In genomic region chr12:3236345-3237153, GRCh38 we compare ENCODE assay signal across 9 cellular contexts.
DNase-seq lines count a peak whose midpoint lies in the region; ATAC-seq, FAIRE-seq and TF ChIP-seq lines count a peak whose summit lies in the region.
"Had no signal": no experiment of that assay in that cellular context is flagged by ENCODE, and none has a peak within 500 bp of the region (broad histone marks: within the 10 kb centered on the region; RNA-seq: fewer than 3 reads in every experiment).

No MANE protein-coding gene starts in this region.

- no peak for TF ChIP-seq CTCF in GM12878 (IDR thresholded peaks at IDR 0.05 in 2 of 3, conservative IDR thresholded peaks at IDR 0.05 in 1 of 3; ENCODE audit: control insufficient read depth in 2 of 3, extremely low read depth in 1 of 3, insufficient read depth in 1 of 3, low read depth in 3 of 3, low read length in 3 of 3)

- POLR2A ChIA-PET in GM12878 (lab: Charles Lee), result no interaction called here

- SMC1A ChIA-PET in GM12878 (lab: Charles Lee; ENCODE audit: uncharacterized antibody, unreplicated experiment), result no interaction called here

- ATAC-seq in GM12878, result peak; percentile 82
- no peak for ATAC-seq in HG03521 (IDR thresholded peaks at IDR 0.05; ENCODE audit: unreplicated experiment)
- ATAC-seq in GM21515 (IDR thresholded peaks at IDR 0.05; ENCODE audit: unreplicated experiment), result no peak

- TF ChIP-seq POLR2A in GM12878 (IDR thresholded peaks at IDR 0.05; ENCODE audit: low read depth, low read length), result no peak

- in situ Hi-C loops in GM12878 (cut with MboI), result no loop called here

- intact Hi-C loops in GM12878 (cut with micrococcal nuclease; ENCODE audit: unreplicated experiment), result no loop called here
- intact Hi-C loops in posterior vena cava (cut with DNase I), result no loop called here

- H2AFZ ChIP-seq in Karpas-422 (ENCODE audit: low read length) (no peak overlapping the region), GM12878 (ENCODE audit: control insufficient read depth, low read depth, low read length) (no peak overlapping the region)

- H3K4me3 ChIP-seq in Karpas-422 (ENCODE audit: low read length) (no peak overlapping the region), GM12878 (no peak overlapping the region), mesodermal cell (ENCODE audit: extremely low read depth, insufficient read depth, low read length, poor library complexity, severe bottlenecking) (no peak overlapping the region)

- H4K20me1 ChIP-seq in Karpas-422 (ENCODE audit: insufficient read depth, low read depth, low read length), result 0 out of 2 replicates have a peak, but pooled peaks cover 3% of the 10 kb centered on the region
- no peaks in the 10 kb centered on the region for H4K20me1 ChIP-seq in GM12878 (ENCODE audit: control insufficient read depth, insufficient read depth)

- CTCF ChIA-PET in GM12878 (lab: Yijun Ruan, JAX), result no interaction called here

- H3K9ac ChIP-seq in Karpas-422 (ENCODE audit: low read length) (no peak overlapping the region), GM12878 (ENCODE audit: control insufficient read depth, insufficient read depth, low read length) (no peak overlapping the region)

- H3K79me2 ChIP-seq in Karpas-422 (ENCODE audit: low read length) (no peaks in the 10 kb centered on the region), GM12878 (ENCODE audit: control insufficient read depth, insufficient read depth, low read length) (no peaks in the 10 kb centered on the region)

- no peak for TF ChIP-seq EP300 in GM12878 (IDR thresholded peaks at IDR 0.05; ENCODE audit: borderline replicate concordance in 1 of 2, control insufficient read depth in 1 of 2, low read depth in 2 of 2, low read length in 2 of 2)

- H3K27me3 ChIP-seq in Karpas-422 (ENCODE audit: low read length) (no peaks in the 10 kb centered on the region), GM12878 (replicated peaks in 1 of 2; ENCODE audit: control insufficient read depth in 2 of 2, insufficient read depth in 2 of 2, low read length in 1 of 2) (peaks cover 4 to 6% of the 10 kb centered on the region in 2 experiments)

- H3K4me1 ChIP-seq in Karpas-422 (ENCODE audit: low read length) (peaks cover 4% of the 10 kb centered on the region; the same call in 1 of the 2 replicates), GM12878 (ENCODE audit: control insufficient read depth, insufficient read depth, low read length) (no peaks in the 10 kb centered on the region), mesodermal cell (ENCODE audit: control insufficient read depth, insufficient read depth, low read length, poor library complexity, severe bottlenecking) (peaks cover 27% of the 10 kb centered on the region)

- no peak for FAIRE-seq in GM12878 (lab: Jason Lieb, UNC)

- no TSS peak for BruUV-seq in GM12878 (replicated peaks; lab: Mats Ljungman, UMichigan)

- H3K4me2 ChIP-seq in Karpas-422 (ENCODE audit: low read depth, low read length, poor library complexity, severe bottlenecking), result no peak overlapping the region
- no peak overlapping the region for H3K4me2 ChIP-seq in GM12878 (ENCODE audit: control insufficient read depth, insufficient read depth)

- peak; percentile 75 for DNase-seq in ELR (ENCODE audit: low read depth)
- DNase-seq in Karpas-422, result peak; percentile 69
- DNase-seq in GM12878 (ENCODE audit: low read depth, low spot score), result no peak
- no peak for DNase-seq in posterior vena cava (ENCODE audit: low spot score)
- DNase-seq in activated gamma-delta T cell treated with Interleukin-2 at 50 U/mL for 16 hours, result no peak
- DNase-seq: activated CD4-positive, alpha-beta T cell treated with anti-CD3 and anti-CD28 coated beads, Interleukin-2, amount 50 U/mL, for 1 hour had no signal

- no peak overlapping the region for H3K27ac ChIP-seq in Karpas-422 (ENCODE audit: low read length)
- H3K27ac ChIP-seq in GM12878 (ENCODE audit: control insufficient read depth, insufficient read depth), result no peak overlapping the region
- H3K27ac ChIP-seq in mesodermal cell (ENCODE audit: low read depth, low read length, severe bottlenecking), result peak overlapping the region; percentile 97

- WGBS in GM12878 (ENCODE audit: insufficient coverage, insufficient replicate concordance, low lambda C conversion rate, missing lambda C conversion rate), result 25% methylated on average over 15 of the region's 15 CpGs
- 48 to 52% methylated on average over 9 to 15 of the region's 15 CpGs for WGBS in mesodermal cell (ENCODE audit: insufficient coverage in 2 of 2), 2 experiments

- no peaks in the 10 kb centered on the region for H3K9me2 ChIP-seq in Karpas-422 (replicated peaks; ENCODE audit: insufficient read depth, low read length)

- TF ChIP-seq RAD21 in GM12878 (IDR thresholded peaks at IDR 0.05; ENCODE audit: insufficient read depth, low read depth, low read length), result no peak

- H3K36me3 ChIP-seq in Karpas-422 (ENCODE audit: insufficient read depth, low read length) (no peaks in the 10 kb centered on the region), GM12878 (ENCODE audit: control insufficient read depth in 2 of 2, insufficient read depth in 2 of 2, low read length in 1 of 2) (no peaks in the 10 kb centered on the region), mesodermal cell (ENCODE audit: control insufficient read depth, insufficient read depth, low read length) (no peaks in the 10 kb centered on the region)

- H3K9me3 ChIP-seq in Karpas-422 (ENCODE audit: low read length) (no peaks in the 10 kb centered on the region), GM12878 (replicated peaks; ENCODE audit: control insufficient read depth, insufficient read depth, low read length) (no peaks in the 10 kb centered on the region), mesodermal cell (ENCODE audit: control insufficient read depth, low read length) (no peaks in the 10 kb centered on the region)

- RAD21 ChIA-PET in GM12878 (lab: Charles Lee; ENCODE audit: unreplicated experiment), result no interaction called here

TF ChIP-seq in GM12878, 131 proteins besides CTCF, POLR2A, EP300 and RAD21 (continues in another document):
- no peak for TF ChIP-seq ZSCAN29 (IDR thresholded peaks at IDR 0.05)
- TF ChIP-seq REST (IDR thresholded peaks at IDR 0.05; ENCODE audit: low read depth, low read length), result no peak
- TF ChIP-seq CREB1 (IDR thresholded peaks at IDR 0.05; ENCODE audit: low read depth), result no peak
- no peak for TF ChIP-seq CBX5 (IDR thresholded peaks at IDR 0.05; ENCODE audit: low read depth)
- TF ChIP-seq POU2F2 (IDR thresholded peaks at IDR 0.05; ENCODE audit: borderline replicate concordance, low read depth, low read length), result no peak
- no peak for TF ChIP-seq CHD2 (IDR thresholded peaks at IDR 0.05; ENCODE audit: borderline replicate concordance, low read depth, low read length)
- no peak for TF ChIP-seq ZNF274 (IDR thresholded peaks at IDR 0.05; ENCODE audit: insufficient read depth, insufficient read length)
- TF ChIP-seq TCF7 (IDR thresholded peaks at IDR 0.05; ENCODE audit: borderline replicate concordance), result no peak
- TF ChIP-seq FOXM1 (IDR thresholded peaks at IDR 0.05; ENCODE audit: low read depth, low read length), result no peak
- no peak for TF ChIP-seq RELA (IDR thresholded peaks at IDR 0.05; ENCODE audit: borderline replicate concordance, partially characterized antibody)
- no peak for TF ChIP-seq TCF12 (IDR thresholded peaks at IDR 0.05; ENCODE audit: low read depth, low read length)
- TF ChIP-seq KAT2A (conservative IDR thresholded peaks at IDR 0.05; ENCODE audit: control insufficient read depth, low read depth, low read length), result no peak
- no peak for TF ChIP-seq BHLHE40 (IDR thresholded peaks at IDR 0.05; ENCODE audit: borderline replicate concordance in 1 of 2, low read depth in 2 of 2, low read length in 1 of 2)
- TF ChIP-seq POLR2AphosphoS5 (IDR thresholded peaks at IDR 0.05; ENCODE audit: low read length), result no peak

Comparison
In these comparisons a context has a peak if more than half of its experiments do, and no peak if none do; other contexts are left out.
1. DNase-seq: peak in ELR (single experiment) and Karpas-422 (single experiment); none in GM12878 (single experiment), posterior vena cava (single experiment) and activated gamma-delta T cell treated with Interleukin-2 at 50 U/mL for 16 hours (single experiment).